ENCODE assay signal across 8 cellular contexts in the genomic region with DNA sequence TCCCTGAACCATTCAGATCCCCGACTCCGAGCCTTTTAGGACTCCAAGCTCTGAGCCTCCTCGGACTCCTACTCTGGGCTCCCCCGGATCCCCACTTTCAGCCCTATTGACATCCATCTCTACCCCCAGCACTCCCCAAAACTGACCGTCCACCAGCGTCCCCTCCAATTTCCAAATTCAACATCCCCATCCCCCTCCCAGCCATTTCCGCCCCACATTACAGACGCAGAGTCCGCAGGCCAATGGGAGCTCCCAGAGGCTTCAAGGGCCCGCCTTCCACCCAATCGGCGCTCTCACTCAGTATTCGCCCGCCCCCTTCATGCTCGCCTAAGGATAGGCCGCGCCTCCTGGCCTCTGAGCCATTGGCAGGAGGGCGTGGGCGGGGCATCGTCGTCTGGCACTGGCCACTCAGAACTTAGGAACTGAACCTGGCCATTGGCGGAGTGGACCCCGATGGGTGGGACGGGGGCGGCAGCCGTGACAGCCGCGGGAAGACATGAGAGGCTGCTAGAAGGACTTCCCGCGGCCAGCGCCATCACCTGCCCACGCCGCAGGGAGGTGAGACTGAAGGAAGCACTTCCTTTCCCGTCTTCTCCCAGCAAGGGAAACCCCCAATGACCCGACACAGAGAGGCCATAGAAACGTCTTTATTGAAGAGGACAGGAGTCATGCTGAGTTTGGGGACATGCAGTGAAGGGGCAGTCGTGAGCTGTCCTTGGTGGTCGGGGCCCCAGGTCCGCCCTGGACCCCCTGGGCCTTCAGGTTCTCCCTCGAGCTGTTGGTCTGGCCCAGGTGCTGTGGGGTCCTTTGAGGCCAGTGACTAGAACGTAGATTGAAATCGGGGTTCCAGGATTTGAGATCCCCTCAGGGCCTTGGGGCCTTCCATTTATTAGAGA. TPM values are rescaled to one million over a fixed set of nuclear protein-coding genes. Genes with fewer than 3 reads are reported as not detected.
A peak's percentile ranks its signal among the peaks of the same experiment; 100 is the strongest.
DNase-seq lines count a peak whose midpoint lies in the region; ATAC-seq and TF ChIP-seq lines count a peak whose summit lies in the region.

A gene (minus strand): TSS at position 185 of the 896 bp plus-strand sequence. CDS start 816 bp downstream, outside the sequence.

- TF ChIP-seq CTCF in CD14-positive monocyte (IDR thresholded peaks at IDR 0.05) (no peak), dorsolateral prefrontal cortex (IDR thresholded peaks at IDR 0.05 in 54 of 56, conservative IDR thresholded peaks at IDR 0.05 in 2 of 56; ENCODE audit: low read depth in 1 of 56, partially characterized antibody in 56 of 56) (peak in 29 of 56 donors; percentile 5 to 55 (median 21)), liver (IDR thresholded peaks at IDR 0.05; ENCODE audit: low read depth, low read length, missing input control) (no peak)

- H3K9me3 Mint-ChIP-seq in CD14-positive monocyte = peaks cover 0 to 3% (median 0%) of the 10 kb centered on the region in 7 donors

- H3K4me1 ChIP-seq in liver (ENCODE audit: control insufficient read depth in 4 of 4, insufficient read depth in 4 of 4, low read length in 3 of 4) = peaks cover 8 to 24% (median 16%) of the 10 kb centered on the region in 4 donors

- H3K27me3 ChIP-seq in dorsolateral prefrontal cortex (no peaks in the 10 kb centered on the region), liver (ENCODE audit: control insufficient read depth in 4 of 4, insufficient read depth in 4 of 4, low read length in 3 of 4) (no peaks in the 10 kb centered on the region)

- no peaks in the 10 kb centered on the region for H3K9me3 ChIP-seq in liver (ENCODE audit: control insufficient read depth in 4 of 4, low read length in 3 of 4)

- ATAC-seq in GM19397 (IDR thresholded peaks at IDR 0.05; ENCODE audit: unreplicated experiment) = peak; percentile 97
- peak; percentile 91 for ATAC-seq in HG03571 (IDR thresholded peaks at IDR 0.05; ENCODE audit: unreplicated experiment)

- H3K27me3 Mint-ChIP-seq in CD14-positive monocyte (ENCODE audit: low read depth in 3 of 3) = peaks cover 10 to 12% (median 12%) of the 10 kb centered on the region in 3 donors

- H3K27ac ChIP-seq in dorsolateral prefrontal cortex (peak within 1 kb of the TSS in 54 of 59 donors; percentile 23 to 91 (median 77)), liver (ENCODE audit: low read depth in 1 of 2, low read length in 2 of 2) (peak within 1 kb of the TSS; percentile 51 to 59)

- no peaks in the 10 kb centered on the region for H3K36me3 ChIP-seq in liver (ENCODE audit: control insufficient read depth in 4 of 4, insufficient read depth in 3 of 4, low read depth in 1 of 4, low read length in 3 of 4)

- WGBS in liver = 3% methylated on average over 42 of the region's 42 CpGs

- intact Hi-C loops in CD14-positive monocyte (cut with micrococcal nuclease) = loop anchor here (2.0 to 5.0 kb wide), 5 partner anchors 38 to 257 kb away; a partner anchor contains a TSS
- intact Hi-C loops in dorsolateral prefrontal cortex (cut with DNase I) = loop anchor here (1.0 to 10.0 kb wide), 2 partner anchors 13 to 239 kb away; a partner anchor contains a TSS

- peak; percentile 99 for DNase-seq in CD14-positive monocyte (ENCODE audit: low spot score)
- peak; percentile 100 for DNase-seq in NCI-H82 (lab: John Stamatoyannopoulos, UW)
- DNase-seq in activated CD4-positive, alpha-beta T cell treated with anti-CD3 and anti-CD28 coated beads, Interleukin-2, amount 50 U/mL, for 48 hours = peak; percentile 100
- peak; percentile 99 to 100 (median 100) for DNase-seq in dorsolateral prefrontal cortex
- peak; percentile 100 for DNase-seq in stimulated activated CD4-positive, alpha-beta T cell treated with anti-CD3 and anti-CD28 coated beads, Interleukin-4, amount 100 ng/mL, for 24 hours

- peak within 1 kb of the TSS; percentile 97 to 99 for H3K4me3 Mint-ChIP-seq in CD14-positive monocyte

- H3K4me1 Mint-ChIP-seq in CD14-positive monocyte = peaks cover 31% of the 10 kb centered on the region

- TF ChIP-seq RAD21 in liver (IDR thresholded peaks at IDR 0.05) = peak; percentile 22 to 45

- peak within 1 kb of the TSS; percentile 51 to 93 (median 78) for H3K4me3 ChIP-seq in dorsolateral prefrontal cortex
- peak within 1 kb of the TSS; percentile 65 to 70 (median 69) for H3K4me3 ChIP-seq in liver (ENCODE audit: low read depth in 1 of 3, low read length in 3 of 3)

- H3K27ac Mint-ChIP-seq in CD14-positive monocyte = peak within 1 kb of the TSS; percentile 94 to 99 (median 96)

- peaks cover 7 to 8% of the 10 kb centered on the region in 2 donors for H3K36me3 Mint-ChIP-seq in CD14-positive monocyte

- H3K9ac ChIP-seq in liver (ENCODE audit: low read depth in 1 of 2, low read length in 2 of 2) = peak within 1 kb of the TSS; percentile 66 to 80

TF ChIP-seq in liver, 16 proteins besides CTCF, POLR2A, EP300 and RAD21:
- peak; percentile 87 for TF ChIP-seq YY1 (IDR thresholded peaks at IDR 0.05)
- peak; percentile 95 for TF ChIP-seq SP1 (IDR thresholded peaks at IDR 0.05)
- peak; percentile 92 to 94 for TF ChIP-seq EGR1 (IDR thresholded peaks at IDR 0.05; ENCODE audit: low read depth in 2 of 2)
- peak; percentile 39 for TF ChIP-seq HNF4G (IDR thresholded peaks at IDR 0.05)
- TF ChIP-seq HNF4A (conservative IDR thresholded peaks at IDR 0.05) = peak; percentile 42 to 71
- TF ChIP-seq FOXA2 (IDR thresholded peaks at IDR 0.05) = no peak
- TF ChIP-seq, protein P1, sequence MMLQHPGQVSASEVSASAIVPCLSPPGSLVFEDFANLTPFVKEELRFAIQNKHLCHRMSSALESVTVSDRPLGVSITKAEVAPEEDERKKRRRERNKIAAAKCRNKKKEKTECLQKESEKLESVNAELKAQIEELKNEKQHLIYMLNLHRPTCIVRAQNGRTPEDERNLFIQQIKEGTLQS (IDR thresholded peaks at IDR 0.05) = no peak
- TF ChIP-seq, protein P2, sequence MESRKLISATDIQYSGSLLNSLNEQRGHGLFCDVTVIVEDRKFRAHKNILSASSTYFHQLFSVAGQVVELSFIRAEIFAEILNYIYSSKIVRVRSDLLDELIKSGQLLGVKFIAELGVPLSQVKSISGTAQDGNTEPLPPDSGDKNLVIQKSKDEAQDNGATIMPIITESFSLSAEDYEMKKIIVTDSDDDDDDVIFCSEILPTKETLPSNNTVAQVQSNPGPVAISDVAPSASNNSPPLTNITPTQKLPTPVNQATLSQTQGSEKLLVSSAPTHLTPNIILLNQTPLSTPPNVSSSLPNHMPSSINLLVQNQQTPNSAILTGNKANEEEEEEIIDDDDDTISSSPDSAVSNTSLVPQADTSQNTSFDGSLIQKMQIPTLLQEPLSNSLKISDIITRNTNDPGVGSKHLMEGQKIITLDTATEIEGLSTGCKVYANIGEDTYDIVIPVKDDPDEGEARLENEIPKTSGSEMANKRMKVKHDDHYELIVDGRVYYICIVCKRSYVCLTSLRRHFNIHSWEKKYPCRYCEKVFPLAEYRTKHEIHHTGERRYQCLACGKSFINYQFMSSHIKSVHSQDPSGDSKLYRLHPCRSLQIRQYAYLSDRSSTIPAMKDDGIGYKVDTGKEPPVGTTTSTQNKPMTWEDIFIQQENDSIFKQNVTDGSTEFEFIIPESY (IDR thresholded peaks at IDR 0.05) = no peak
- TF ChIP-seq GABPA (IDR thresholded peaks at IDR 0.05 in 1 of 2, conservative IDR thresholded peaks at IDR 0.05 in 1 of 2) = peak in 1 of 2 donors; percentile 78
- peak; percentile 55 for TF ChIP-seq TAF1 (conservative IDR thresholded peaks at IDR 0.05)
- TF ChIP-seq RXRA (IDR thresholded peaks at IDR 0.05) = peak; percentile 35 to 42
- TF ChIP-seq, protein P3, sequence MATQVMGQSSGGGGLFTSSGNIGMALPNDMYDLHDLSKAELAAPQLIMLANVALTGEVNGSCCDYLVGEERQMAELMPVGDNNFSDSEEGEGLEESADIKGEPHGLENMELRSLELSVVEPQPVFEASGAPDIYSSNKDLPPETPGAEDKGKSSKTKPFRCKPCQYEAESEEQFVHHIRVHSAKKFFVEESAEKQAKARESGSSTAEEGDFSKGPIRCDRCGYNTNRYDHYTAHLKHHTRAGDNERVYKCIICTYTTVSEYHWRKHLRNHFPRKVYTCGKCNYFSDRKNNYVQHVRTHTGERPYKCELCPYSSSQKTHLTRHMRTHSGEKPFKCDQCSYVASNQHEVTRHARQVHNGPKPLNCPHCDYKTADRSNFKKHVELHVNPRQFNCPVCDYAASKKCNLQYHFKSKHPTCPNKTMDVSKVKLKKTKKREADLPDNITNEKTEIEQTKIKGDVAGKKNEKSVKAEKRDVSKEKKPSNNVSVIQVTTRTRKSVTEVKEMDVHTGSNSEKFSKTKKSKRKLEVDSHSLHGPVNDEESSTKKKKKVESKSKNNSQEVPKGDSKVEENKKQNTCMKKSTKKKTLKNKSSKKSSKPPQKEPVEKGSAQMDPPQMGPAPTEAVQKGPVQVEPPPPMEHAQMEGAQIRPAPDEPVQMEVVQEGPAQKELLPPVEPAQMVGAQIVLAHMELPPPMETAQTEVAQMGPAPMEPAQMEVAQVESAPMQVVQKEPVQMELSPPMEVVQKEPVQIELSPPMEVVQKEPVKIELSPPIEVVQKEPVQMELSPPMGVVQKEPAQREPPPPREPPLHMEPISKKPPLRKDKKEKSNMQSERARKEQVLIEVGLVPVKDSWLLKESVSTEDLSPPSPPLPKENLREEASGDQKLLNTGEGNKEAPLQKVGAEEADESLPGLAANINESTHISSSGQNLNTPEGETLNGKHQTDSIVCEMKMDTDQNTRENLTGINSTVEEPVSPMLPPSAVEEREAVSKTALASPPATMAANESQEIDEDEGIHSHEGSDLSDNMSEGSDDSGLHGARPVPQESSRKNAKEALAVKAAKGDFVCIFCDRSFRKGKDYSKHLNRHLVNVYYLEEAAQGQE (IDR thresholded peaks at IDR 0.05) = peak; percentile 71
- TF ChIP-seq, protein P4, sequence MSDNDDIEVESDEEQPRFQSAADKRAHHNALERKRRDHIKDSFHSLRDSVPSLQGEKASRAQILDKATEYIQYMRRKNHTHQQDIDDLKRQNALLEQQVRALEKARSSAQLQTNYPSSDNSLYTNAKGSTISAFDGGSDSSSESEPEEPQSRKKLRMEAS (IDR thresholded peaks at IDR 0.05) = peak; percentile 52
- TF ChIP-seq FOXA1 (IDR thresholded peaks at IDR 0.05) = no peak
- TF ChIP-seq JUND (IDR thresholded peaks at IDR 0.05) = no peak
- no peak for TF ChIP-seq NR2F2 (IDR thresholded peaks at IDR 0.05)
TF ChIP-seq in liver: peak in this region for 10.

RNA-seq across cellular contexts. Expression of the gene that starts here (rescaled TPM):
- polyA plus RNA-seq in CD14-positive monocyte = 10 to 100 TPM; 13.1 to 16.1 TPM
- 10 to 100 TPM; 22.0 to 52.4 (median 34.6) TPM for total RNA-seq in dorsolateral prefrontal cortex
- 1 to 10 TPM; 6.3 to 8.3 TPM for total RNA-seq in liver
- 10 to 100 TPM in 1 of 2 donors, 1 to 10 TPM in 1; 9.3 to 11.8 TPM for polyA plus RNA-seq in liver

Comparison
In these comparisons a context has a peak if more than half of its experiments do, and no peak if none do; other contexts are left out.
1. Peak in every context shown above with its lines: DNase-seq, ATAC-seq, H3K4me3 ChIP-seq and H3K27ac ChIP-seq.
2. CTCF ChIP-seq: peak in dorsolateral prefrontal cortex (29 of 56); none in CD14-positive monocyte (single experiment) and liver (single experiment).